ENCODE assay signal across 8 cellular contexts in genomic region chrX:23742693-23743622, GRCh38. TPM values are rescaled to one million over a fixed set of nuclear protein-coding genes. Genes with fewer than 3 reads are reported as not detected.
DNase-seq lines count a peak whose midpoint lies in the region; ATAC-seq and TF ChIP-seq lines count a peak whose summit lies in the region.

Gene ACOT9, minus strand, starts transcription at chrX:23743276. Its CDS starts 132 bp downstream, at chrX:23743144.

- POLR2A ChIA-PET in A673 (lab: Charles Lee; ENCODE audit: low non-redundant PET) = no interaction called here
- POLR2A ChIA-PET in activated CD4-positive, alpha-beta T cell treated with anti-CD3 and anti-CD28 coated beads for 36 hours (lab: Charles Lee) = interaction anchor here (0.6 to 2.0 kb wide), 6 partner anchors 10 to 1810 kb away, joined by 3 to 19 read pairs (median 4); partner anchors contain the start of gene SAT1

- DNase-seq in A673 (ENCODE audit: low spot score) (peak; percentile 93), NCI-H460 (ENCODE audit: extremely low read depth, low read depth) (peak; percentile 95), colonic mucosa (peak; percentile 88)
- peak; percentile 84 for DNase-seq in activated CD4-positive, alpha-beta T cell treated with anti-CD3 and anti-CD28 coated beads for 36 hours
- peak; percentile 17 to 67 (median 42) for DNase-seq in stimulated activated CD4-positive, alpha-beta T cell treated with anti-CD3 and anti-CD28 coated beads, Interleukin-1b, Interleukin-23, amount 100 ng/mL, for 24 hours (ENCODE audit: low read depth in 4 of 4, low spot score in 1 of 4)

- peaks cover 24% of the 10 kb centered on the region for H3K4me1 Mint-ChIP-seq in activated CD4-positive, alpha-beta T cell treated with anti-CD3 and anti-CD28 coated beads for 36 hours

- no peaks in the 10 kb centered on the region for H3K9me3 Mint-ChIP-seq in activated CD4-positive, alpha-beta T cell treated with anti-CD3 and anti-CD28 coated beads for 36 hours (ENCODE audit: low read depth)

- H3K4me1 ChIP-seq in A673 (ENCODE audit: insufficient read depth, low read length, poor library complexity, severe bottlenecking) (peaks cover 6% of the 10 kb centered on the region), colonic mucosa (no peaks in the 10 kb centered on the region)

- no peaks in the 10 kb centered on the region for H3K27me3 Mint-ChIP-seq in activated CD4-positive, alpha-beta T cell treated with anti-CD3 and anti-CD28 coated beads for 36 hours

- no TSS peak for BruUV-seq in A673 (replicated peaks; lab: Mats Ljungman, UMichigan)

- H3K4me3 Mint-ChIP-seq in activated CD4-positive, alpha-beta T cell treated with anti-CD3 and anti-CD28 coated beads for 36 hours = peak within 1 kb of the TSS; percentile 83

- intact Hi-C loops in A673 (cut with micrococcal nuclease; ENCODE audit: unreplicated experiment) (no loop called here), colonic mucosa (cut with DNase I) (no loop called here)
- intact Hi-C loops in activated CD4-positive, alpha-beta T cell treated with anti-CD3 and anti-CD28 coated beads for 36 hours (cut with DNase I, micrococcal nuclease) = loop anchor here in 1 of 2 experiments (1.0 kb wide), 5 partner anchors 11 to 311 kb away; partner anchors contain the start of genes APOO and EIF2S3

- H3K27me3 ChIP-seq in A673 (replicated peaks; ENCODE audit: insufficient read depth, low read depth, low read length, poor library complexity) (no peaks in the 10 kb centered on the region), colonic mucosa (no peaks in the 10 kb centered on the region), layer of hippocampus (ENCODE audit: control insufficient read depth, insufficient read depth, low read length) (no peaks in the 10 kb centered on the region)

- H3K9me3 ChIP-seq in A673 (ENCODE audit: low read depth, low read length, poor library complexity, severe bottlenecking) (no peaks in the 10 kb centered on the region), colonic mucosa (no peaks in the 10 kb centered on the region)

- peak within 1 kb of the TSS; percentile 65 for H3K4me3 ChIP-seq in A673 (ENCODE audit: low read depth, low read length, poor library complexity, severe bottlenecking)
- peak within 1 kb of the TSS; percentile 62 for H3K4me3 ChIP-seq in colonic mucosa

- TF ChIP-seq CTCF in A673 (conservative IDR thresholded peaks at IDR 0.05; ENCODE audit: low read depth, low read length) (no peak), colonic mucosa (IDR thresholded peaks at IDR 0.05) (no peak)

- no peaks in the 10 kb centered on the region for H3K36me3 Mint-ChIP-seq in activated CD4-positive, alpha-beta T cell treated with anti-CD3 and anti-CD28 coated beads for 36 hours (ENCODE audit: low read depth)

- CTCF ChIA-PET in A673 (lab: Charles Lee) = interaction anchor here (0.7 to 1.0 kb wide), 3 partner anchors 11 to 159 kb away, joined by 3 to 7 read pairs (median 3); no protein-coding TSS in a partner anchor
- CTCF ChIA-PET in activated CD4-positive, alpha-beta T cell treated with anti-CD3 and anti-CD28 coated beads for 36 hours (lab: Charles Lee) = interaction anchor here (1.1 to 1.7 kb wide), 2 partner anchors 14 to 40 kb away, joined by 3 to 5 read pairs; partner anchors contain the start of gene SAT1

- H3K36me3 ChIP-seq in A673 (ENCODE audit: insufficient read depth, low read length, poor library complexity, severe bottlenecking) = no peaks in the 10 kb centered on the region
- H3K36me3 ChIP-seq in colonic mucosa = no peaks in the 10 kb centered on the region

- ATAC-seq in GM18520 (IDR thresholded peaks at IDR 0.05; ENCODE audit: unreplicated experiment) (peak; percentile 86), HG03060 (IDR thresholded peaks at IDR 0.05; ENCODE audit: low read depth, unreplicated experiment) (peak; percentile 88)
- peak; percentile 96 for ATAC-seq in activated CD4-positive, alpha-beta T cell treated with anti-CD3 and anti-CD28 coated beads for 36 hours

- H3K9ac ChIP-seq in colonic mucosa (ENCODE audit: low read depth in 2 of 2, low read length in 2 of 2) = peak within 1 kb of the TSS; percentile 54 to 77

- peak within 1 kb of the TSS; percentile 86 for H3K27ac Mint-ChIP-seq in activated CD4-positive, alpha-beta T cell treated with anti-CD3 and anti-CD28 coated beads for 36 hours

- H3K27ac ChIP-seq in A673 (ENCODE audit: low read depth, low read length, poor library complexity, severe bottlenecking) = peak within 1 kb of the TSS; percentile 76
- H3K27ac ChIP-seq in colonic mucosa = peak within 1 kb of the TSS; percentile 80
- peak within 1 kb of the TSS; percentile 77 for H3K27ac ChIP-seq in layer of hippocampus (ENCODE audit: low read depth, low read length)

RNA-seq across cellular contexts. Expression of gene ACOT9, which starts in this region (rescaled TPM):
- total RNA-seq in A673 (2021) (33.6 and 35.4 TPM in 2 replicates), colonic mucosa (10 to 100 TPM; 23.6 to 26.0 TPM)
- total RNA-seq in NCI-H460 (2014; rRNA removed; shearing (Covaris generic)) = 107 and 119 TPM in 2 replicates
- polyA plus RNA-seq in NCI-H460 (2014; cell fraction: nucleus; rRNA removed) = 206 and 264 TPM in 2 replicates
- total RNA-seq in activated CD4-positive, alpha-beta T cell treated with anti-CD3 and anti-CD28 coated beads for 36 hours = 10 to 100 TPM; 31.7 to 39.9 TPM

Comparison
In these comparisons a context has a peak if more than half of its experiments do, and no peak if none do; other contexts are left out.
1. Peak in every context shown above with its lines: DNase-seq, ATAC-seq, H3K4me3 ChIP-seq and H3K27ac ChIP-seq.
2. DNase-seq: peak in every context shown above with its lines; median percentile 95 in NCI-H460; 93 in A673; 88 in colonic mucosa; 84 in activated CD4-positive, alpha-beta T cell treated with anti-CD3 and anti-CD28 coated beads for 36 hours; 42 in stimulated activated CD4-positive, alpha-beta T cell treated with anti-CD3 and anti-CD28 coated beads, Interleukin-1b, Interleukin-23, amount 100 ng/mL, for 24 hours.